Comparison of ENCODE assay signal across 2 cellular contexts in the genomic region with DNA sequence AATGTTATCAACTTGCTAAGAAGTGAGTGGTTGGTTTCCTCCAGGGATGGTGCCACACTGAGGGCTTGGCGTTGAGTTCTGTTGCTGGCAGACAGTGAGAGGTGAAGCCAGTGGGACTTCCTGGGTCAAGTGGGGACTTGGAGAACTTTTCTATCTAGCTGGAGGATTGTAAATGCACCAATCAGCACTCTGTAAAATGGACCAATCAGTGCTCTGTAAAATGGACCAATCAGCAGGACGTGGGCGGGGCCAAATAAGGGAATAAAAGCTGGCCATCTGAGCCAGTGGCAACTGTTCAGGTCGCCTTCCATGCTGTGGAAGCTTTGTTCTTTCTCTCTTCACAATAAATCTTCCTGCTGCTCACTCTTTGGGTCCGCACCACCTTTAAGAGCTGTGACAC.
TF ChIP-seq lines count a peak whose summit lies in the region.

No MANE protein-coding gene starts in this region.

TF ChIP-seq in K562, 482 proteins besides CTCF, POLR2A, EP300 and RAD21:
- TF ChIP-seq NFYB (IDR thresholded peaks at IDR 0.05; ENCODE audit: extremely low read depth, insufficient read length) = peak; percentile 75

TF ChIP-seq in HepG2, 621 proteins besides CTCF, POLR2A, EP300 and RAD21:
- TF ChIP-seq NFYB (CRISPR knock-in tag; IDR thresholded peaks at IDR 0.05) = 0 out of 2 replicates have a peak, but pooled peaks have one; percentile 27
